Comparison of ENCODE assay signal across 21 cellular contexts in the genomic region with DNA sequence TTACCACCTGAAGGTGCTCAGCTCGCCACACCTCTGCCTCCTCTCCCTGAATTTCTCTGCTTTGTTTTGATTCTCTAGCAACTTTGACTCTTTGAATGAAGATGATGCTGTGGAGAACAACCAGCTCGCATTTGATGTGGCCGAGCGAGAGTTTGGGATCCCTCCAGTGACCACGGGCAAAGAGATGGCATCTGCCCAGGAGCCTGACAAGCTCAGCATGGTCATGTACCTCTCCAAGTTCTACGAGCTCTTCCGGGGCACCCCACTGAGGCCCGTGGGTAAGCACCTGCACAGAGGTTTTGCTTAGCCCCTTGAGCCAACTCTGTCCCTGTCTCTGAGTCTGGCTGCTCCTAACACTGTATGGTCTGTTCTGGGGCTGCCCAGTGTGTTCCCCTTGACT.
A peak's percentile ranks its signal among the peaks of the same experiment; 100 is the strongest.
DNase-seq lines count a peak whose midpoint lies in the region; ATAC-seq, FAIRE-seq and TF ChIP-seq lines count a peak whose summit lies in the region.
"Had no signal": no experiment of that assay in that cellular context is flagged by ENCODE, and none has a peak within 500 bp of the region (broad histone marks: within the 10 kb centered on the region; RNA-seq: fewer than 3 reads in every experiment).

No MANE protein-coding gene starts in this region.

- H3K36me3 Mint-ChIP-seq in activated CD4-positive, alpha-beta T cell treated with anti-CD3 and anti-CD28 coated beads, Interleukin-2, amount 10 ng/mL, durations not matched to agents 24 days and 14 days (ENCODE audit: low read depth): peaks cover 87% of the 10 kb centered on the region
- peaks cover 100% of the 10 kb centered on the region for H3K36me3 Mint-ChIP-seq in Caco-2 (ENCODE audit: insufficient read depth, unreplicated experiment)
- peaks cover 95% of the 10 kb centered on the region for H3K36me3 Mint-ChIP-seq in activated T-helper 2 cell treated with anti-CD3 and anti-CD28 coated beads, Interferon-gamma antibody, Interleukin-2, Interleukin-4, amounts not matched to agents 10 μg/mL and 5 μg/mL and 100 μg/mL, durations not matched to agents 14 hours and 24 hours and 36 hours (ENCODE audit: low read depth)
- peaks cover 14% of the 10 kb centered on the region for H3K36me3 Mint-ChIP-seq in natural killer cell

- no peak for ATAC-seq in natural killer cell
- ATAC-seq: mucosa of descending colon, SK-N-SH treated with all-trans-retinoic acid at 6 μM for 48 hours had no signal

- POLR2A ChIA-PET in Caco-2 (lab: Charles Lee): no interaction called here

- H3K9me3 ChIP-seq in Caco-2: no peaks in the 10 kb centered on the region
- H3K9me3 ChIP-seq: mucosa of descending colon, neutrophil, Peyer's patch, vagina had no signal

- no peak overlapping the region for H3K4me3 ChIP-seq in Caco-2 (ENCODE audit: low read depth, low read length)
- H3K4me3 ChIP-seq: hepatocyte, mucosa of descending colon, Peyer's patch, vagina had no signal

- H3K4me1 Mint-ChIP-seq in activated CD4-positive, alpha-beta T cell treated with anti-CD3 and anti-CD28 coated beads, Interleukin-2, amount 10 ng/mL, durations not matched to agents 24 days and 14 days: peaks cover 47% of the 10 kb centered on the region
- H3K4me1 Mint-ChIP-seq in Caco-2 (ENCODE audit: low read depth, unreplicated experiment) (peaks cover 46% of the 10 kb centered on the region), natural killer cell (peaks cover 52 to 68% of the 10 kb centered on the region in 2 donors)
- H3K4me1 Mint-ChIP-seq in activated T-helper 2 cell treated with anti-CD3 and anti-CD28 coated beads, Interferon-gamma antibody, Interleukin-2, Interleukin-4, amounts not matched to agents 10 μg/mL and 5 μg/mL and 100 μg/mL, durations not matched to agents 14 hours and 24 hours and 36 hours (ENCODE audit: low read depth): peaks cover 59% of the 10 kb centered on the region

- CTCF ChIA-PET in Caco-2 (lab: Charles Lee): no interaction called here

- no peaks in the 10 kb centered on the region for H3K27me3 Mint-ChIP-seq in activated CD4-positive, alpha-beta T cell treated with anti-CD3 and anti-CD28 coated beads, Interleukin-2, amount 10 ng/mL, durations not matched to agents 24 days and 14 days
- no peaks in the 10 kb centered on the region for H3K27me3 Mint-ChIP-seq in Caco-2 (ENCODE audit: insufficient read depth, unreplicated experiment)
- no peaks in the 10 kb centered on the region for H3K27me3 Mint-ChIP-seq in activated T-helper 2 cell treated with anti-CD3 and anti-CD28 coated beads, Interferon-gamma antibody, Interleukin-2, Interleukin-4, amounts not matched to agents 10 μg/mL and 5 μg/mL and 100 μg/mL, durations not matched to agents 14 hours and 24 hours and 36 hours (ENCODE audit: low read depth)
- peaks cover 4 to 5% of the 10 kb centered on the region in 2 donors for H3K27me3 Mint-ChIP-seq in natural killer cell (ENCODE audit: low read depth in 2 of 2)

- no peaks in the 10 kb centered on the region for H3K27me3 ChIP-seq in Caco-2 (replicated peaks; ENCODE audit: control insufficient read depth, insufficient read depth, low read length)
- H3K27me3 ChIP-seq: hepatocyte, neutrophil, Peyer's patch, vagina had no signal

- no peak overlapping the region for H3K4me3 Mint-ChIP-seq in activated CD4-positive, alpha-beta T cell treated with anti-CD3 and anti-CD28 coated beads, Interleukin-2, amount 10 ng/mL, durations not matched to agents 24 days and 14 days
- H3K4me3 Mint-ChIP-seq in Caco-2 (ENCODE audit: unreplicated experiment) (no peak overlapping the region), natural killer cell (no peak overlapping the region)
- no peak overlapping the region for H3K4me3 Mint-ChIP-seq in activated T-helper 2 cell treated with anti-CD3 and anti-CD28 coated beads, Interferon-gamma antibody, Interleukin-2, Interleukin-4, amounts not matched to agents 10 μg/mL and 5 μg/mL and 100 μg/mL, durations not matched to agents 14 hours and 24 hours and 36 hours (ENCODE audit: low read depth)

- no peak for FAIRE-seq in RCC 7860 (lab: Jason Lieb, UNC)
- FAIRE-seq: A204.1, G401.6, islet of Langerhans, small intestine had no signal

- H3K27ac Mint-ChIP-seq in activated CD4-positive, alpha-beta T cell treated with anti-CD3 and anti-CD28 coated beads, Interleukin-2, amount 10 ng/mL, durations not matched to agents 24 days and 14 days: peak overlapping the region; percentile 65
- H3K27ac Mint-ChIP-seq in Caco-2 (ENCODE audit: unreplicated experiment): peak overlapping the region; percentile 48
- peak overlapping the region; percentile 67 for H3K27ac Mint-ChIP-seq in activated T-helper 2 cell treated with anti-CD3 and anti-CD28 coated beads, Interferon-gamma antibody, Interleukin-2, Interleukin-4, amounts not matched to agents 10 μg/mL and 5 μg/mL and 100 μg/mL, durations not matched to agents 14 hours and 24 hours and 36 hours
- peak overlapping the region; percentile 95 for H3K27ac Mint-ChIP-seq in natural killer cell

- no peaks in the 10 kb centered on the region for H3K9me3 Mint-ChIP-seq in activated CD4-positive, alpha-beta T cell treated with anti-CD3 and anti-CD28 coated beads, Interleukin-2, amount 10 ng/mL, durations not matched to agents 24 days and 14 days
- H3K9me3 Mint-ChIP-seq in Caco-2 (ENCODE audit: unreplicated experiment) (no peaks in the 10 kb centered on the region), natural killer cell (no peaks in the 10 kb centered on the region)
- H3K9me3 Mint-ChIP-seq in activated T-helper 2 cell treated with anti-CD3 and anti-CD28 coated beads, Interferon-gamma antibody, Interleukin-2, Interleukin-4, amounts not matched to agents 10 μg/mL and 5 μg/mL and 100 μg/mL, durations not matched to agents 14 hours and 24 hours and 36 hours: no peaks in the 10 kb centered on the region

- intact Hi-C loops in activated CD4-positive, alpha-beta T cell treated with anti-CD3 and anti-CD28 coated beads, Interleukin-2, amount 10 ng/mL, durations not matched to agents 24 days and 14 days (cut with micrococcal nuclease): no loop called here
- intact Hi-C loops in Caco-2 (cut with micrococcal nuclease; ENCODE audit: unreplicated experiment) (no loop called here), natural killer cell (cut with micrococcal nuclease) (no loop called here)
- intact Hi-C loops in activated T-helper 2 cell treated with anti-CD3 and anti-CD28 coated beads, Interferon-gamma antibody, Interleukin-2, Interleukin-4, amounts not matched to agents 10 μg/mL and 5 μg/mL and 100 μg/mL, durations not matched to agents 14 hours and 24 hours and 36 hours (cut with micrococcal nuclease): no loop called here

- peaks cover 11% of the 10 kb centered on the region for H3K36me3 ChIP-seq in Caco-2 (ENCODE audit: control insufficient read depth, insufficient read depth, low read length)

- no TSS peak for BruUV-seq in Caco-2 (replicated peaks; lab: Mats Ljungman, UMichigan)

- DNase-seq in activated CD4-positive, alpha-beta T cell treated with anti-CD3 and anti-CD28 coated beads, Interleukin-2, amount 10 ng/mL, durations not matched to agents 24 days and 14 days: no peak
- no peak for DNase-seq in activated CD4-positive, alpha-beta T cell treated with anti-CD3 and anti-CD28 coated beads for 48 hours
- no peak for DNase-seq in Caco-2
- DNase-seq in activated T-helper 2 cell treated with anti-CD3 and anti-CD28 coated beads, Interferon-gamma antibody, Interleukin-2, Interleukin-4, amounts not matched to agents 10 μg/mL and 5 μg/mL and 100 μg/mL, durations not matched to agents 14 hours and 24 hours and 36 hours (ENCODE audit: low spot score): no peak
- no peak for DNase-seq in natural killer cell
- DNase-seq in RCC 7860 (ENCODE audit: low spot score): no peak
- no peak for DNase-seq in superior temporal gyrus (ENCODE audit: extremely low spot score)
- DNase-seq in AG08396 (ENCODE audit: low spot score): no peak
- DNase-seq: DMS 273 treated with DMSO at 0.1 percent for 48 hours; mucosa of descending colon; NK-92 treated with Interleukin-12 subunit alpha and Interleukin-12 subunit beta, amount 100 ng/mL, for 24 hours; Peyer's patch; small intestine; stimulated activated CD4-positive, alpha-beta T cell treated with anti-CD3 and anti-CD28 coated beads, Interleukin-4, amount 100 ng/mL, for 24 hours had no signal

- H3K4me1 ChIP-seq in Caco-2: peaks cover 50% of the 10 kb centered on the region

- TF ChIP-seq CTCF in Caco-2 (IDR thresholded peaks at IDR 0.05; ENCODE audit: insufficient read depth in 1 of 2, low read depth in 1 of 2, low read length in 1 of 2, severe bottlenecking in 1 of 2, unreplicated experiment in 1 of 2) (no peak), natural killer cell (IDR thresholded peaks at IDR 0.05) (no peak)
